ENCODE assay signal across 23 cellular contexts in the genomic region with DNA sequence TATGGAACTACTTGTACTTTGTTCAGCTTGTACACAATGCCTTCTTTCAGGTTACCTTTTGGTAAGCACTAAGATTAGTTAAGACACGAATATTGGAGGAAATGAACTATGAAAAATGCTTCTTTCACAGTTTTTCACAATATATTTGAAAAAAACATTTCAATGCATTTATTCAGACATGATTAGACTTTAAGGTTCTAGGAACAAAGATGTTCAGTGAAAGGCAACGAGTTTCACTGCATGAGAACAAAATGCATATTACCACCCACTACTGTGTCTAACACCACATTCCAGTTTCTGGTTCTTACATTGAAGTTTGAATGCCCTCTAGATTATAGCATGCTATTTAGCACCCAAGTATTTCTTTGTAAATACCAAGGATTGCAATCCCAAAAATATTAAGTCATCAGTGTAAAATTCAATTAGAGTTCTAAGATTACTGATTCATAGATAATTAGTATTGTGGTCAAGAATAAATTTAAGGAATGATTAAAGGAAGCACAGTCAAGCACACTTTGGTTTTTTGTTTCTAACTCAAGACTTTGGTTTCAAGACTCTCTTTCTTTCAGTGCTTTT.
"Had no signal": no experiment of that assay in that cellular context is flagged by ENCODE, and none has a peak within 500 bp of the region (broad histone marks: within the 10 kb centered on the region; RNA-seq: fewer than 3 reads in every experiment).

No MANE protein-coding gene starts in this region.

- H3K4me3 ChIP-seq: gastroesophageal sphincter, ovary, prostate gland, right atrium auricular region, thoracic aorta, vagina had no signal

- H3K27me3 ChIP-seq: gastroesophageal sphincter, ovary, right atrium auricular region, vagina had no signal

- H3K9me3 ChIP-seq: ovary, prostate gland, thoracic aorta, vagina had no signal

- ATAC-seq: activated CD8-positive, alpha-beta memory T cell treated with anti-CD3 and anti-CD28 coated beads, Interleukin-2, amount 10 ng/mL, durations not matched to agents 7 days and 5 days; activated CD8-positive, alpha-beta T cell treated with anti-CD3 and anti-CD28 coated beads for 36 hours; esophagus mucosa; gastroesophageal sphincter; left ventricle myocardium superior; natural killer cell treated with Interleukin-12 subunit alpha and Interleukin-12 subunit beta and Interleukin-15 and Interleukin-18, amount 100 ng/mL, for 72 hours had no signal

- H3K4me1 ChIP-seq: gastroesophageal sphincter, prostate gland, right atrium auricular region, vagina had no signal

- FAIRE-seq: islet of Langerhans had no signal

- DNase-seq: activated CD4-positive, alpha-beta T cell treated with anti-CD3 and anti-CD28 coated beads, Interleukin-2, amount 10 ng/mL, durations not matched to agents 7 days and 5 days; activated CD8-positive, alpha-beta memory T cell treated with anti-CD3 and anti-CD28 coated beads, Interleukin-2, amount 10 ng/mL, durations not matched to agents 7 days and 5 days; activated CD8-positive, alpha-beta T cell treated with anti-CD3 and anti-CD28 coated beads for 36 hours; activated gamma-delta T cell; activated naive CD4-positive, alpha-beta T cell treated with anti-CD3 and anti-CD28 coated beads, Interleukin-2, amount 50 U/mL, for 16 hours; aorta; central memory CD4-positive, alpha-beta T cell; dermis blood vessel endothelial cell; effector memory CD4-positive, alpha-beta T cell; head of caudate nucleus; left ventricle myocardium superior; mammary epithelial cell; ovary; stimulated activated CD4-positive, alpha-beta T cell treated with anti-CD3 and anti-CD28 coated beads, Interleukin-4, amount 100 ng/mL, for 24 hours; stimulated activated naive CD4-positive, alpha-beta T cell treated with Interleukin-2 at 50 U/mL for 16 hours had no signal

- H3K36me3 ChIP-seq: ovary, prostate gland, right atrium auricular region, thoracic aorta, vagina had no signal

- H3K27ac ChIP-seq: gastroesophageal sphincter, ovary, prostate gland, right atrium auricular region, thoracic aorta, vagina had no signal
